1 cellular context compared by ENCODE assay signal in the genomic region with DNA sequence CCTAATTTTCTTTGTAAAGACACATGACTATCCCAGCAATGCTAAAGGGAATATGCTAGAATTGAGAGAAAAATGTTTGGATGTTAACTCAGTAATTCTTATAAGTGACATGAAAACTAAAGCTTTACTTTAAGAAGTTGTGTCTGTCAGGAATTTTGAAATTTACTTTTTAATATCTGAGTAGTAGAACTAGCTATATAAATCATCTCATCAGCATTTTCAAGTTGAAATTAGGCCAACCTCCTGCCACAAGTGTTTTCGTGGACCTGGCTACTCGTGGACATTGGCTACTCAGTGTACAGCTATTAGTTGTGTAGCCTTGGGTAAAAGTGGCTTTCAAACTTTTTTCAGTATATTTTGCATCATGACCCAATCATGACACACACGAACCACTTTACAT.
TF ChIP-seq lines count a peak whose summit lies in the region.

No MANE protein-coding gene starts in this region.

TF ChIP-seq in K562, 482 proteins besides CTCF, POLR2A, EP300 and RAD21 (continued from another document):
- TF ChIP-seq, protein P1, sequence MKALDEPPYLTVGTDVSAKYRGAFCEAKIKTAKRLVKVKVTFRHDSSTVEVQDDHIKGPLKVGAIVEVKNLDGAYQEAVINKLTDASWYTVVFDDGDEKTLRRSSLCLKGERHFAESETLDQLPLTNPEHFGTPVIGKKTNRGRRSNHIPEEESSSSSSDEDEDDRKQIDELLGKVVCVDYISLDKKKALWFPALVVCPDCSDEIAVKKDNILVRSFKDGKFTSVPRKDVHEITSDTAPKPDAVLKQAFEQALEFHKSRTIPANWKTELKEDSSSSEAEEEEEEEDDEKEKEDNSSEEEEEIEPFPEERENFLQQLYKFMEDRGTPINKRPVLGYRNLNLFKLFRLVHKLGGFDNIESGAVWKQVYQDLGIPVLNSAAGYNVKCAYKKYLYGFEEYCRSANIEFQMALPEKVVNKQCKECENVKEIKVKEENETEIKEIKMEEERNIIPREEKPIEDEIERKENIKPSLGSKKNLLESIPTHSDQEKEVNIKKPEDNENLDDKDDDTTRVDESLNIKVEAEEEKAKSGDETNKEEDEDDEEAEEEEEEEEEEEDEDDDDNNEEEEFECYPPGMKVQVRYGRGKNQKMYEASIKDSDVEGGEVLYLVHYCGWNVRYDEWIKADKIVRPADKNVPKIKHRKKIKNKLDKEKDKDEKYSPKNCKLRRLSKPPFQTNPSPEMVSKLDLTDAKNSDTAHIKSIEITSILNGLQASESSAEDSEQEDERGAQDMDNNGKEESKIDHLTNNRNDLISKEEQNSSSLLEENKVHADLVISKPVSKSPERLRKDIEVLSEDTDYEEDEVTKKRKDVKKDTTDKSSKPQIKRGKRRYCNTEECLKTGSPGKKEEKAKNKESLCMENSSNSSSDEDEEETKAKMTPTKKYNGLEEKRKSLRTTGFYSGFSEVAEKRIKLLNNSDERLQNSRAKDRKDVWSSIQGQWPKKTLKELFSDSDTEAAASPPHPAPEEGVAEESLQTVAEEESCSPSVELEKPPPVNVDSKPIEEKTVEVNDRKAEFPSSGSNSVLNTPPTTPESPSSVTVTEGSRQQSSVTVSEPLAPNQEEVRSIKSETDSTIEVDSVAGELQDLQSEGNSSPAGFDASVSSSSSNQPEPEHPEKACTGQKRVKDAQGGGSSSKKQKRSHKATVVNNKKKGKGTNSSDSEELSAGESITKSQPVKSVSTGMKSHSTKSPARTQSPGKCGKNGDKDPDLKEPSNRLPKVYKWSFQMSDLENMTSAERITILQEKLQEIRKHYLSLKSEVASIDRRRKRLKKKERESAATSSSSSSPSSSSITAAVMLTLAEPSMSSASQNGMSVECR (CRISPR knock-in tag; IDR thresholded peaks at IDR 0.05) = no peak
- TF ChIP-seq ZFX (CRISPR knock-in tag; IDR thresholded peaks at IDR 0.05) (no peak), ZNF165 (CRISPR knock-in tag; IDR thresholded peaks at IDR 0.05; ENCODE audit: borderline replicate concordance) (no peak), KLF1 (tag; IDR thresholded peaks at IDR 0.05) (no peak), C11orf30 (IDR thresholded peaks at IDR 0.05; ENCODE audit: low read depth) (peak; percentile 70), FOXK2 (conservative IDR thresholded peaks at IDR 0.05 in 1 of 2, IDR thresholded peaks at IDR 0.05 in 1 of 2; ENCODE audit: low read depth in 2 of 2) (no peak), HNRNPL (IDR thresholded peaks at IDR 0.05; ENCODE audit: low read depth, low read length) (no peak), ZNF184 (CRISPR knock-in tag; IDR thresholded peaks at IDR 0.05) (no peak)
